29 cellular contexts compared by ENCODE assay signal in the genomic region with DNA sequence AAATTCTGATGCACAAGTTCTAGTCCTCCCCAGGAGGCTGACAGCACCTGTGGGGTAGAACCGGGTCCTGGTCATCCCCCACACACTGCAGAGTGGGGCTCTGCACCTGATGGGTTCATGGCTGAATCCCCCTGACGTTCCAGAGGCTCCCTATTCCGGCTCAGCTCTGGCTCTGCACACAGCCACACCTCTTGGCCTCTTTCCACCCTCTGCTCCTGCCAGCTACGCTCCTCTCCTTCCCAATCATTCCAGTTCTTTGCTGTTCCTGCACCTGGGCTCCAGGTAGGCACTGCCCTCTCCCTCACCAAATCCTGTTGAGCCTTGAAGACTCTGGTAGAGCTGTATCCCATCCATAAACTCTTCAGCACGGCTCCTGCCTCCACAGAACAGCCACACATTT.
"Had no signal": no experiment of that assay in that cellular context is flagged by ENCODE, and none has a peak within 500 bp of the region (broad histone marks: within the 10 kb centered on the region; RNA-seq: fewer than 3 reads in every experiment).

No MANE protein-coding gene starts in this region.

- ATAC-seq: activated CD8-positive, alpha-beta memory T cell treated with anti-CD3 and anti-CD28 coated beads, Interleukin-2, amount 10 ng/mL, durations not matched to agents 7 days and 5 days; PC-3 had no signal

- H3K27me3 ChIP-seq: brain microvascular endothelial cell, Peyer's patch had no signal

- H3K4me3 ChIP-seq: Peyer's patch had no signal

- H3K27ac ChIP-seq: brain microvascular endothelial cell, KMS-11, Peyer's patch, WERI-Rb-1 had no signal

- H3K9me3 ChIP-seq: Peyer's patch had no signal

- DNase-seq: activated CD4-positive, alpha-beta memory T cell treated with anti-CD3 and anti-CD28 coated beads, Interleukin-2, amount 10 ng/mL, durations not matched to agents 7 days and 5 days; activated CD4-positive, alpha-beta T cell treated with anti-CD3 and anti-CD28 coated beads for 1 hour; activated CD4-positive, alpha-beta T cell treated with anti-CD3 and anti-CD28 coated beads for 48 hours; activated CD4-positive, CD25-positive, alpha-beta regulatory T cell; activated CD8-positive, alpha-beta memory T cell treated with anti-CD3 and anti-CD28 coated beads for 24 hours; activated CD8-positive, alpha-beta memory T cell treated with anti-CD3 and anti-CD28 coated beads, Interleukin-2, amount 10 ng/mL, durations not matched to agents 7 days and 5 days; activated CD8-positive, alpha-beta memory T cell treated with anti-CD3 and anti-CD28 coated beads, Interleukin-2, amount 50 U/mL, for 48 hours; activated effector memory CD4-positive, alpha-beta T cell treated with Interleukin-2 at 50 U/mL for 16 hours; activated naive CD4-positive, alpha-beta T cell; activated T-cell treated with anti-CD3 and anti-CD28 coated beads, Interleukin-2, amount 50 U/mL, for 48 hours; amniotic stem cell; aorta; brain microvascular endothelial cell; MM.1S; MV-4-11; NCI-H1092; NCI-H1436 treated with DMSO at 0.1 percent for 48 hours; NCI-H1694 treated with DMSO at 0.1 percent for 48 hours; NCI-H2029; NCI-H345; NCI-H524 treated with DMSO at 0.1 percent for 48 hours; PC-3; Peyer's patch; RPMI8226; SW 1271; T-helper 1 cell; T1000; WERI-Rb-1 had no signal

- H3K4me2 ChIP-seq: KMS-11 had no signal

- H3K36me3 ChIP-seq: brain microvascular endothelial cell, Peyer's patch, WERI-Rb-1 had no signal

- H3K4me1 ChIP-seq: Peyer's patch had no signal

- H3K9ac ChIP-seq: KMS-11 had no signal
